In genomic region chr13:113009743-113010509, GRCh38 we compare ENCODE assay signal across 1 cellular context.
TF ChIP-seq lines count a peak whose summit lies in the region.

No MANE protein-coding gene starts in this region.

TF ChIP-seq in K562, 482 proteins besides CTCF, POLR2A, EP300 and RAD21:
- TF ChIP-seq ZNF263 (CRISPR knock-in tag; IDR thresholded peaks at IDR 0.05; ENCODE audit: borderline replicate concordance) (no peak), HDAC2 (IDR thresholded peaks at IDR 0.05) (no peak), SIN3B (IDR thresholded peaks at IDR 0.05; ENCODE audit: low read depth) (no peak), NFIC (IDR thresholded peaks at IDR 0.05) (peak; percentile 52; the same call in 1 of the 2 replicates), PYGO2 (tag; IDR thresholded peaks at IDR 0.05) (no peak), RNF219 (CRISPR knock-in tag; IDR thresholded peaks at IDR 0.05) (no peak), ZNF134 (CRISPR knock-in tag; conservative IDR thresholded peaks at IDR 0.05) (no peak), SIN3A (IDR thresholded peaks at IDR 0.05; ENCODE audit: borderline replicate concordance in 2 of 2, control insufficient read depth in 1 of 2, low read depth in 2 of 2, low read length in 2 of 2) (no peak), NR2C2 (CRISPR knock-in tag; IDR thresholded peaks at IDR 0.05) (no peak), NR2C2 (tag; IDR thresholded peaks at IDR 0.05) (no peak), ATF1 (CRISPR knock-in tag; IDR thresholded peaks at IDR 0.05) (no peak), ATF1 (tag; IDR thresholded peaks at IDR 0.05) (no peak), ATF3 (IDR thresholded peaks at IDR 0.05) (peak; percentile 14; the same call in 1 of the 2 replicates), ATF3 (CRISPR knock-in tag; conservative IDR thresholded peaks at IDR 0.05) (no peak)
